ENCODE assay signal across 1 cellular context in the genomic region with DNA sequence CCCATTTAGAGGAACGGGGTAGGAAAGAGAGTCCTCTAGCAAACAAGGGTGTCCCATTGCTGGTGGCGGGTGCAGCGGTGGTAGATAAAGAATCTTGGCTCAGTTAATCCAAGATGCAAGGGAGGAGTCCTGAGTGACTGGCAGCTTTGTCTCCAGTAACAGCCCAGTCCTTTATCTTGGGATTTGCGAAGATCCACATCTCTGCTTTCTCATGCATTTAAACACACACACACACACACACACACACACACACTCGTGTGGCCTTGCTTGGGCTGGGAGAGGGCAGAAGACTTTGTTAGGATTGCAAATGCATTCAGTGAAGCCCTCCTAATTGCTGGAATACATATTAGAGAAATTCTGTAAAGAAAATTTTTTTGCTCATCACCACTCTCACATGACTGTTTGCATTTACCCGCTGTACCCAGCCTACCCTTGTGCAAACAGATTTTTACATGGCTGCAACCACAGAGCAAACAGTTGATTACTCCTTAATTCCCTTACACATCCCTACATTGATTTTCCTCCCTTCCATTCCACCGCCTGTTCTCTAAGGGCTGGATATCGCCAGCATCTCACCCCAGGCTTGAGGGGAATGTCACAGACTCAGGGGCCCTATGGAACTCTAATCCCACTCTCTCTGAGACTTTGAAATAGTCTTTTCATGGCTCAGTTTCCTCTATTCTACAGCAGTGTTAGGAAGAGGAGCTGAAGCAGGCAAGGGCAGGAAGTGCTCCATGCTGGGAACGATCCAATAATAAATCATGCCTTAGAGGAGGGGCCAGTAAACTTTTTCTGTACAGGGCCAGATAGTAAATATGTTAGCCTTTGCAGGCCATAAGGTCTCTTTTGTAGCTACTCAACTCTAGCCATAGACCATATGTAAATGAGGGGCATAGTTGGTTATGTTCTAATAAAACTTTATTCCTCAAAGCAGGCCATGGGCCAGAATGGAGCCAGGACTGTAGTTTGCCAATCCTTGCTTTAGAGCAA.
TF ChIP-seq lines count a peak whose summit lies in the region.

No MANE protein-coding gene starts in this region.

TF ChIP-seq in H1, 55 proteins besides CTCF, POLR2A, EP300 and RAD21:
- TF ChIP-seq CREB1 (IDR thresholded peaks at IDR 0.05) = no peak
- TF ChIP-seq CHD1 (IDR thresholded peaks at IDR 0.05; ENCODE audit: low read depth, low read length) = no peak
- no peak for TF ChIP-seq SRF (IDR thresholded peaks at IDR 0.05; ENCODE audit: low read depth, low read length)
- no peak for TF ChIP-seq RBBP5 (IDR thresholded peaks at IDR 0.05; ENCODE audit: borderline replicate concordance, low read depth, low read length)
TF ChIP-seq in H1: peak in this region for 0.
